In the genomic region with DNA sequence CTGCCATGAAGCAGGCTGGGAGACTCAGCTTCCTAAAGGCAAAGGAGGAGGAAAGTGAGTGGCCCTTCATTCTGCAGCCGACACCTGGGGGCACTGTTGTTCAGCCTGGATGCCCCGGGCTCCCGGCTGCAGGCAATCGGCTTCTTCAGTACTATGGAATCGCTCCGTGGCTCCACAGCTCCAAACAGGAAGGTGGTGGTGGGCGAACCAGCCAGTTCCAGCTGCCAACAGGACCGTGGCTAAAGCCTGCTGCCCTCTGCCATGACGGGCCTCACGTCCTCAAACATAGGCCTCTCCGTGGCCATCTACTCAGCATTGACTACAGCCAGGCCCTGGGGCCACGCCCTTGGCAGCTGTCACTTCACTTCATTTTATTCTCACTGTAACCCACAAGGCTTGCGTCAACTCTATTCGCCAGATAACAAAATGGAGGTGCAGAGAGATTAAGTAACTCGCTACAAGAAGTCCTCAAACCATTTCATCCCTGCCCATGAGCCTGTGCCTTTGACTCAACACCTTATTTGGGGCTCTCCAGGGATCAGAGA, we compare ENCODE assay signal across 1 cellular context.
TF ChIP-seq lines count a peak whose summit lies in the region.

No MANE protein-coding gene starts in this region.

TF ChIP-seq in K562, 482 proteins besides CTCF, POLR2A, EP300 and RAD21 (continued from another document and continues in another):
- TF ChIP-seq, protein P1, sequence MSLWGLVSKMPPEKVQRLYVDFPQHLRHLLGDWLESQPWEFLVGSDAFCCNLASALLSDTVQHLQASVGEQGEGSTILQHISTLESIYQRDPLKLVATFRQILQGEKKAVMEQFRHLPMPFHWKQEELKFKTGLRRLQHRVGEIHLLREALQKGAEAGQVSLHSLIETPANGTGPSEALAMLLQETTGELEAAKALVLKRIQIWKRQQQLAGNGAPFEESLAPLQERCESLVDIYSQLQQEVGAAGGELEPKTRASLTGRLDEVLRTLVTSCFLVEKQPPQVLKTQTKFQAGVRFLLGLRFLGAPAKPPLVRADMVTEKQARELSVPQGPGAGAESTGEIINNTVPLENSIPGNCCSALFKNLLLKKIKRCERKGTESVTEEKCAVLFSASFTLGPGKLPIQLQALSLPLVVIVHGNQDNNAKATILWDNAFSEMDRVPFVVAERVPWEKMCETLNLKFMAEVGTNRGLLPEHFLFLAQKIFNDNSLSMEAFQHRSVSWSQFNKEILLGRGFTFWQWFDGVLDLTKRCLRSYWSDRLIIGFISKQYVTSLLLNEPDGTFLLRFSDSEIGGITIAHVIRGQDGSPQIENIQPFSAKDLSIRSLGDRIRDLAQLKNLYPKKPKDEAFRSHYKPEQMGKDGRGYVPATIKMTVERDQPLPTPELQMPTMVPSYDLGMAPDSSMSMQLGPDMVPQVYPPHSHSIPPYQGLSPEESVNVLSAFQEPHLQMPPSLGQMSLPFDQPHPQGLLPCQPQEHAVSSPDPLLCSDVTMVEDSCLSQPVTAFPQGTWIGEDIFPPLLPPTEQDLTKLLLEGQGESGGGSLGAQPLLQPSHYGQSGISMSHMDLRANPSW (CRISPR knock-in tag; IDR thresholded peaks at IDR 0.05): no peak
- TF ChIP-seq DACH1 (IDR thresholded peaks at IDR 0.05; ENCODE audit: partially characterized antibody) (no peak), ZNF274 (IDR thresholded peaks at IDR 0.05; ENCODE audit: borderline replicate concordance, low read depth, low read length) (no peak), GABPB2 (CRISPR knock-in tag; conservative IDR thresholded peaks at IDR 0.05) (no peak), ZNF76 (CRISPR knock-in tag; IDR thresholded peaks at IDR 0.05; ENCODE audit: borderline replicate concordance) (no peak), PHB2 (IDR thresholded peaks at IDR 0.05; ENCODE audit: low read depth) (no peak), PYGO2 (tag; IDR thresholded peaks at IDR 0.05) (no peak), ESRRA (IDR thresholded peaks at IDR 0.05; ENCODE audit: borderline replicate concordance, low read depth) (no peak), HNRNPL (IDR thresholded peaks at IDR 0.05; ENCODE audit: low read depth, low read length) (no peak), HNRNPK (IDR thresholded peaks at IDR 0.05; ENCODE audit: low read depth, low read length, poor library complexity, severe bottlenecking) (no peak), HCFC1 (IDR thresholded peaks at IDR 0.05; ENCODE audit: low read depth, low read length) (no peak), RB1 (IDR thresholded peaks at IDR 0.05; ENCODE audit: low read depth) (peak; percentile 29; the same call in 1 of the 2 replicates), SLC30A9 (CRISPR knock-in tag; IDR thresholded peaks at IDR 0.05) (no peak), BRD9 (IDR thresholded peaks at IDR 0.05; ENCODE audit: low read depth, partially characterized antibody) (no peak), FOXA1 (IDR thresholded peaks at IDR 0.05; ENCODE audit: borderline replicate concordance) (no peak)
- TF ChIP-seq, protein P2, sequence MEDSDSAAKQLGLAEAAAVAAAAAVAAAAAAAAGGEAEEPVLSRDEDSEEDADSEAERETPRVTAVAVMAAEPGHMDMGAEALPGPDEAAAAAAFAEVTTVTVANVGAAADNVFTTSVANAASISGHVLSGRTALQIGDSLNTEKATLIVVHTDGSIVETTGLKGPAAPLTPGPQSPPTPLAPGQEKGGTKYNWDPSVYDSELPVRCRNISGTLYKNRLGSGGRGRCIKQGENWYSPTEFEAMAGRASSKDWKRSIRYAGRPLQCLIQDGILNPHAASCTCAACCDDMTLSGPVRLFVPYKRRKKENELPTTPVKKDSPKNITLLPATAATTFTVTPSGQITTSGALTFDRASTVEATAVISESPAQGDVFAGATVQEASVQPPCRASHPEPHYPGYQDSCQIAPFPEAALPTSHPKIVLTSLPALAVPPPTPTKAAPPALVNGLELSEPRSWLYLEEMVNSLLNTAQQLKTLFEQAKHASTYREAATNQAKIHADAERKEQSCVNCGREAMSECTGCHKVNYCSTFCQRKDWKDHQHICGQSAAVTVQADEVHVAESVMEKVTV (CRISPR knock-in tag; IDR thresholded peaks at IDR 0.05): peak; percentile 56; the same call in 1 of the 2 replicates
- TF ChIP-seq, protein P3, sequence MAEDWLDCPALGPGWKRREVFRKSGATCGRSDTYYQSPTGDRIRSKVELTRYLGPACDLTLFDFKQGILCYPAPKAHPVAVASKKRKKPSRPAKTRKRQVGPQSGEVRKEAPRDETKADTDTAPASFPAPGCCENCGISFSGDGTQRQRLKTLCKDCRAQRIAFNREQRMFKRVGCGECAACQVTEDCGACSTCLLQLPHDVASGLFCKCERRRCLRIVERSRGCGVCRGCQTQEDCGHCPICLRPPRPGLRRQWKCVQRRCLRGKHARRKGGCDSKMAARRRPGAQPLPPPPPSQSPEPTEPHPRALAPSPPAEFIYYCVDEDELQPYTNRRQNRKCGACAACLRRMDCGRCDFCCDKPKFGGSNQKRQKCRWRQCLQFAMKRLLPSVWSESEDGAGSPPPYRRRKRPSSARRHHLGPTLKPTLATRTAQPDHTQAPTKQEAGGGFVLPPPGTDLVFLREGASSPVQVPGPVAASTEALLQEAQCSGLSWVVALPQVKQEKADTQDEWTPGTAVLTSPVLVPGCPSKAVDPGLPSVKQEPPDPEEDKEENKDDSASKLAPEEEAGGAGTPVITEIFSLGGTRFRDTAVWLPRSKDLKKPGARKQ (CRISPR knock-in tag; IDR thresholded peaks at IDR 0.05): no peak
- TF ChIP-seq, protein P4, sequence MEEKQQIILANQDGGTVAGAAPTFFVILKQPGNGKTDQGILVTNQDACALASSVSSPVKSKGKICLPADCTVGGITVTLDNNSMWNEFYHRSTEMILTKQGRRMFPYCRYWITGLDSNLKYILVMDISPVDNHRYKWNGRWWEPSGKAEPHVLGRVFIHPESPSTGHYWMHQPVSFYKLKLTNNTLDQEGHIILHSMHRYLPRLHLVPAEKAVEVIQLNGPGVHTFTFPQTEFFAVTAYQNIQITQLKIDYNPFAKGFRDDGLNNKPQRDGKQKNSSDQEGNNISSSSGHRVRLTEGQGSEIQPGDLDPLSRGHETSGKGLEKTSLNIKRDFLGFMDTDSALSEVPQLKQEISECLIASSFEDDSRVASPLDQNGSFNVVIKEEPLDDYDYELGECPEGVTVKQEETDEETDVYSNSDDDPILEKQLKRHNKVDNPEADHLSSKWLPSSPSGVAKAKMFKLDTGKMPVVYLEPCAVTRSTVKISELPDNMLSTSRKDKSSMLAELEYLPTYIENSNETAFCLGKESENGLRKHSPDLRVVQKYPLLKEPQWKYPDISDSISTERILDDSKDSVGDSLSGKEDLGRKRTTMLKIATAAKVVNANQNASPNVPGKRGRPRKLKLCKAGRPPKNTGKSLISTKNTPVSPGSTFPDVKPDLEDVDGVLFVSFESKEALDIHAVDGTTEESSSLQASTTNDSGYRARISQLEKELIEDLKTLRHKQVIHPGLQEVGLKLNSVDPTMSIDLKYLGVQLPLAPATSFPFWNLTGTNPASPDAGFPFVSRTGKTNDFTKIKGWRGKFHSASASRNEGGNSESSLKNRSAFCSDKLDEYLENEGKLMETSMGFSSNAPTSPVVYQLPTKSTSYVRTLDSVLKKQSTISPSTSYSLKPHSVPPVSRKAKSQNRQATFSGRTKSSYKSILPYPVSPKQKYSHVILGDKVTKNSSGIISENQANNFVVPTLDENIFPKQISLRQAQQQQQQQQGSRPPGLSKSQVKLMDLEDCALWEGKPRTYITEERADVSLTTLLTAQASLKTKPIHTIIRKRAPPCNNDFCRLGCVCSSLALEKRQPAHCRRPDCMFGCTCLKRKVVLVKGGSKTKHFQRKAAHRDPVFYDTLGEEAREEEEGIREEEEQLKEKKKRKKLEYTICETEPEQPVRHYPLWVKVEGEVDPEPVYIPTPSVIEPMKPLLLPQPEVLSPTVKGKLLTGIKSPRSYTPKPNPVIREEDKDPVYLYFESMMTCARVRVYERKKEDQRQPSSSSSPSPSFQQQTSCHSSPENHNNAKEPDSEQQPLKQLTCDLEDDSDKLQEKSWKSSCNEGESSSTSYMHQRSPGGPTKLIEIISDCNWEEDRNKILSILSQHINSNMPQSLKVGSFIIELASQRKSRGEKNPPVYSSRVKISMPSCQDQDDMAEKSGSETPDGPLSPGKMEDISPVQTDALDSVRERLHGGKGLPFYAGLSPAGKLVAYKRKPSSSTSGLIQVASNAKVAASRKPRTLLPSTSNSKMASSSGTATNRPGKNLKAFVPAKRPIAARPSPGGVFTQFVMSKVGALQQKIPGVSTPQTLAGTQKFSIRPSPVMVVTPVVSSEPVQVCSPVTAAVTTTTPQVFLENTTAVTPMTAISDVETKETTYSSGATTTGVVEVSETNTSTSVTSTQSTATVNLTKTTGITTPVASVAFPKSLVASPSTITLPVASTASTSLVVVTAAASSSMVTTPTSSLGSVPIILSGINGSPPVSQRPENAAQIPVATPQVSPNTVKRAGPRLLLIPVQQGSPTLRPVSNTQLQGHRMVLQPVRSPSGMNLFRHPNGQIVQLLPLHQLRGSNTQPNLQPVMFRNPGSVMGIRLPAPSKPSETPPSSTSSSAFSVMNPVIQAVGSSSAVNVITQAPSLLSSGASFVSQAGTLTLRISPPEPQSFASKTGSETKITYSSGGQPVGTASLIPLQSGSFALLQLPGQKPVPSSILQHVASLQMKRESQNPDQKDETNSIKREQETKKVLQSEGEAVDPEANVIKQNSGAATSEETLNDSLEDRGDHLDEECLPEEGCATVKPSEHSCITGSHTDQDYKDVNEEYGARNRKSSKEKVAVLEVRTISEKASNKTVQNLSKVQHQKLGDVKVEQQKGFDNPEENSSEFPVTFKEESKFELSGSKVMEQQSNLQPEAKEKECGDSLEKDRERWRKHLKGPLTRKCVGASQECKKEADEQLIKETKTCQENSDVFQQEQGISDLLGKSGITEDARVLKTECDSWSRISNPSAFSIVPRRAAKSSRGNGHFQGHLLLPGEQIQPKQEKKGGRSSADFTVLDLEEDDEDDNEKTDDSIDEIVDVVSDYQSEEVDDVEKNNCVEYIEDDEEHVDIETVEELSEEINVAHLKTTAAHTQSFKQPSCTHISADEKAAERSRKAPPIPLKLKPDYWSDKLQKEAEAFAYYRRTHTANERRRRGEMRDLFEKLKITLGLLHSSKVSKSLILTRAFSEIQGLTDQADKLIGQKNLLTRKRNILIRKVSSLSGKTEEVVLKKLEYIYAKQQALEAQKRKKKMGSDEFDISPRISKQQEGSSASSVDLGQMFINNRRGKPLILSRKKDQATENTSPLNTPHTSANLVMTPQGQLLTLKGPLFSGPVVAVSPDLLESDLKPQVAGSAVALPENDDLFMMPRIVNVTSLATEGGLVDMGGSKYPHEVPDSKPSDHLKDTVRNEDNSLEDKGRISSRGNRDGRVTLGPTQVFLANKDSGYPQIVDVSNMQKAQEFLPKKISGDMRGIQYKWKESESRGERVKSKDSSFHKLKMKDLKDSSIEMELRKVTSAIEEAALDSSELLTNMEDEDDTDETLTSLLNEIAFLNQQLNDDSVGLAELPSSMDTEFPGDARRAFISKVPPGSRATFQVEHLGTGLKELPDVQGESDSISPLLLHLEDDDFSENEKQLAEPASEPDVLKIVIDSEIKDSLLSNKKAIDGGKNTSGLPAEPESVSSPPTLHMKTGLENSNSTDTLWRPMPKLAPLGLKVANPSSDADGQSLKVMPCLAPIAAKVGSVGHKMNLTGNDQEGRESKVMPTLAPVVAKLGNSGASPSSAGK (IDR thresholded peaks at IDR 0.05): peak; percentile 14; the same call in 1 of the 2 replicates
- TF ChIP-seq, protein P5, sequence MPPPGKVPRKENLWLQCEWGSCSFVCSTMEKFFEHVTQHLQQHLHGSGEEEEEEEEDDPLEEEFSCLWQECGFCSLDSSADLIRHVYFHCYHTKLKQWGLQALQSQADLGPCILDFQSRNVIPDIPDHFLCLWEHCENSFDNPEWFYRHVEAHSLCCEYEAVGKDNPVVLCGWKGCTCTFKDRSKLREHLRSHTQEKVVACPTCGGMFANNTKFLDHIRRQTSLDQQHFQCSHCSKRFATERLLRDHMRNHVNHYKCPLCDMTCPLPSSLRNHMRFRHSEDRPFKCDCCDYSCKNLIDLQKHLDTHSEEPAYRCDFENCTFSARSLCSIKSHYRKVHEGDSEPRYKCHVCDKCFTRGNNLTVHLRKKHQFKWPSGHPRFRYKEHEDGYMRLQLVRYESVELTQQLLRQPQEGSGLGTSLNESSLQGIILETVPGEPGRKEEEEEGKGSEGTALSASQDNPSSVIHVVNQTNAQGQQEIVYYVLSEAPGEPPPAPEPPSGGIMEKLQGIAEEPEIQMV (tag; conservative IDR thresholded peaks at IDR 0.05; ENCODE audit: low read depth): no peak
- TF ChIP-seq, protein P6, sequence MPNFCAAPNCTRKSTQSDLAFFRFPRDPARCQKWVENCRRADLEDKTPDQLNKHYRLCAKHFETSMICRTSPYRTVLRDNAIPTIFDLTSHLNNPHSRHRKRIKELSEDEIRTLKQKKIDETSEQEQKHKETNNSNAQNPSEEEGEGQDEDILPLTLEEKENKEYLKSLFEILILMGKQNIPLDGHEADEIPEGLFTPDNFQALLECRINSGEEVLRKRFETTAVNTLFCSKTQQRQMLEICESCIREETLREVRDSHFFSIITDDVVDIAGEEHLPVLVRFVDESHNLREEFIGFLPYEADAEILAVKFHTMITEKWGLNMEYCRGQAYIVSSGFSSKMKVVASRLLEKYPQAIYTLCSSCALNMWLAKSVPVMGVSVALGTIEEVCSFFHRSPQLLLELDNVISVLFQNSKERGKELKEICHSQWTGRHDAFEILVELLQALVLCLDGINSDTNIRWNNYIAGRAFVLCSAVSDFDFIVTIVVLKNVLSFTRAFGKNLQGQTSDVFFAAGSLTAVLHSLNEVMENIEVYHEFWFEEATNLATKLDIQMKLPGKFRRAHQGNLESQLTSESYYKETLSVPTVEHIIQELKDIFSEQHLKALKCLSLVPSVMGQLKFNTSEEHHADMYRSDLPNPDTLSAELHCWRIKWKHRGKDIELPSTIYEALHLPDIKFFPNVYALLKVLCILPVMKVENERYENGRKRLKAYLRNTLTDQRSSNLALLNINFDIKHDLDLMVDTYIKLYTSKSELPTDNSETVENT (CRISPR knock-in tag; IDR thresholded peaks at IDR 0.05): no peak
- TF ChIP-seq, protein P7, sequence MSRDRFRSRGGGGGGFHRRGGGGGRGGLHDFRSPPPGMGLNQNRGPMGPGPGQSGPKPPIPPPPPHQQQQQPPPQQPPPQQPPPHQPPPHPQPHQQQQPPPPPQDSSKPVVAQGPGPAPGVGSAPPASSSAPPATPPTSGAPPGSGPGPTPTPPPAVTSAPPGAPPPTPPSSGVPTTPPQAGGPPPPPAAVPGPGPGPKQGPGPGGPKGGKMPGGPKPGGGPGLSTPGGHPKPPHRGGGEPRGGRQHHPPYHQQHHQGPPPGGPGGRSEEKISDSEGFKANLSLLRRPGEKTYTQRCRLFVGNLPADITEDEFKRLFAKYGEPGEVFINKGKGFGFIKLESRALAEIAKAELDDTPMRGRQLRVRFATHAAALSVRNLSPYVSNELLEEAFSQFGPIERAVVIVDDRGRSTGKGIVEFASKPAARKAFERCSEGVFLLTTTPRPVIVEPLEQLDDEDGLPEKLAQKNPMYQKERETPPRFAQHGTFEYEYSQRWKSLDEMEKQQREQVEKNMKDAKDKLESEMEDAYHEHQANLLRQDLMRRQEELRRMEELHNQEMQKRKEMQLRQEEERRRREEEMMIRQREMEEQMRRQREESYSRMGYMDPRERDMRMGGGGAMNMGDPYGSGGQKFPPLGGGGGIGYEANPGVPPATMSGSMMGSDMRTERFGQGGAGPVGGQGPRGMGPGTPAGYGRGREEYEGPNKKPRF (IDR thresholded peaks at IDR 0.05; ENCODE audit: low read depth, low read length): no peak
